In the genomic region with DNA sequence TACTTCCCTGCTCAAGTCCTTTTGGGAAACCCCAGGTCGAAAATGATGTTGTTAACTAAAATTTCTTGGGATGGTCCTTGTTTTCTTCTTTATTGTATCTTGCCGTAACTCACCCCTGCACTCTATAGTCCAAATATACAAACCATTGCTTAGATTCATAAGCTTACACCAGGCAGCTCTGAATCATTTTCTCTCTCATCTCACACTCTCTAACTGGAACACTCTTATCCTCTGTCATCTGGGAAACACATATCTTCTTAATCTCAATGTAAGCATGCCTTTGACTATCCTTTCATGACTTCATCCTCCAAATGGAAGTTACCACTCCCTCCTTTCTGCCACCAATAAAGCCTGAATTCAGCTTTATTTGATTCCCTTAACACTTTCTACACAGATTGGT, we compare ENCODE assay signal across 24 cellular contexts.
"Had no signal": no experiment of that assay in that cellular context is flagged by ENCODE, and none has a peak within 500 bp of the region (broad histone marks: within the 10 kb centered on the region; RNA-seq: fewer than 3 reads in every experiment).

No MANE protein-coding gene starts in this region.

- DNase-seq: activated CD4-positive, alpha-beta T cell treated with anti-CD3 and anti-CD28 coated beads, Interleukin-2, amount 50 U/mL, for 48 hours; activated CD4-positive, CD25-positive, alpha-beta regulatory T cell; activated CD8-positive, alpha-beta memory T cell treated with anti-CD3 and anti-CD28 coated beads, Interleukin-2, amount 10 ng/mL, durations not matched to agents 7 days and 5 days; activated gamma-delta T cell; activated naive CD4-positive, alpha-beta T cell treated with anti-CD3 and anti-CD28 coated beads, Interleukin-2, amount 10 ng/mL, durations not matched to agents 7 days and 5 days; activated naive CD8-positive, alpha-beta T cell treated with anti-CD3 and anti-CD28 coated beads, Interleukin-2, amount 10 ng/mL, durations not matched to agents 7 days and 5 days; adrenal gland; anterior cingulate cortex; Karpas-422; MM.1S; NCI-H1105; NCI-H1436; NCI-H1694 treated with DMSO at 0.1 percent for 48 hours; NCI-H2029 treated with DMSO at 0.1 percent for 48 hours; NCI-H345; NCI-H510A; NCI-H526 treated with DMSO at 0.1 percent for 48 hours; NK-92 treated with Interleukin-12 subunit alpha and Interleukin-12 subunit beta, amount 100 ng/mL, for 24 hours; OCI-M1; RPMI8226; T-cell; T1000 had no signal

- H3K36me3 Mint-ChIP-seq: activated naive CD8-positive, alpha-beta T cell treated with anti-CD3 and anti-CD28 coated beads, Interleukin-2, amount 10 ng/mL, durations not matched to agents 7 days and 5 days had no signal

- H3K27ac Mint-ChIP-seq: activated CD8-positive, alpha-beta memory T cell treated with anti-CD3 and anti-CD28 coated beads, Interleukin-2, amount 10 ng/mL, durations not matched to agents 7 days and 5 days; activated naive CD4-positive, alpha-beta T cell treated with anti-CD3 and anti-CD28 coated beads, Interleukin-2, amount 10 ng/mL, durations not matched to agents 7 days and 5 days; activated naive CD8-positive, alpha-beta T cell treated with anti-CD3 and anti-CD28 coated beads, Interleukin-2, amount 10 ng/mL, durations not matched to agents 7 days and 5 days; T-cell had no signal

- H3K4me3 Mint-ChIP-seq: activated CD8-positive, alpha-beta memory T cell treated with anti-CD3 and anti-CD28 coated beads, Interleukin-2, amount 10 ng/mL, durations not matched to agents 7 days and 5 days; activated naive CD4-positive, alpha-beta T cell treated with anti-CD3 and anti-CD28 coated beads, Interleukin-2, amount 10 ng/mL, durations not matched to agents 7 days and 5 days; activated naive CD8-positive, alpha-beta T cell treated with anti-CD3 and anti-CD28 coated beads, Interleukin-2, amount 10 ng/mL, durations not matched to agents 7 days and 5 days; T-cell had no signal

- ATAC-seq: Panc1, Right ventricle myocardium inferior, T-cell had no signal

- H3K4me1 Mint-ChIP-seq: activated naive CD8-positive, alpha-beta T cell treated with anti-CD3 and anti-CD28 coated beads, Interleukin-2, amount 10 ng/mL, durations not matched to agents 7 days and 5 days had no signal

- H3K27me3 Mint-ChIP-seq: activated CD8-positive, alpha-beta memory T cell treated with anti-CD3 and anti-CD28 coated beads, Interleukin-2, amount 10 ng/mL, durations not matched to agents 7 days and 5 days; activated naive CD4-positive, alpha-beta T cell treated with anti-CD3 and anti-CD28 coated beads, Interleukin-2, amount 10 ng/mL, durations not matched to agents 7 days and 5 days; T-cell had no signal

- H3K9me3 Mint-ChIP-seq: activated naive CD8-positive, alpha-beta T cell treated with anti-CD3 and anti-CD28 coated beads, Interleukin-2, amount 10 ng/mL, durations not matched to agents 7 days and 5 days had no signal
